Comparison of ENCODE assay signal across 8 cellular contexts in the genomic region with DNA sequence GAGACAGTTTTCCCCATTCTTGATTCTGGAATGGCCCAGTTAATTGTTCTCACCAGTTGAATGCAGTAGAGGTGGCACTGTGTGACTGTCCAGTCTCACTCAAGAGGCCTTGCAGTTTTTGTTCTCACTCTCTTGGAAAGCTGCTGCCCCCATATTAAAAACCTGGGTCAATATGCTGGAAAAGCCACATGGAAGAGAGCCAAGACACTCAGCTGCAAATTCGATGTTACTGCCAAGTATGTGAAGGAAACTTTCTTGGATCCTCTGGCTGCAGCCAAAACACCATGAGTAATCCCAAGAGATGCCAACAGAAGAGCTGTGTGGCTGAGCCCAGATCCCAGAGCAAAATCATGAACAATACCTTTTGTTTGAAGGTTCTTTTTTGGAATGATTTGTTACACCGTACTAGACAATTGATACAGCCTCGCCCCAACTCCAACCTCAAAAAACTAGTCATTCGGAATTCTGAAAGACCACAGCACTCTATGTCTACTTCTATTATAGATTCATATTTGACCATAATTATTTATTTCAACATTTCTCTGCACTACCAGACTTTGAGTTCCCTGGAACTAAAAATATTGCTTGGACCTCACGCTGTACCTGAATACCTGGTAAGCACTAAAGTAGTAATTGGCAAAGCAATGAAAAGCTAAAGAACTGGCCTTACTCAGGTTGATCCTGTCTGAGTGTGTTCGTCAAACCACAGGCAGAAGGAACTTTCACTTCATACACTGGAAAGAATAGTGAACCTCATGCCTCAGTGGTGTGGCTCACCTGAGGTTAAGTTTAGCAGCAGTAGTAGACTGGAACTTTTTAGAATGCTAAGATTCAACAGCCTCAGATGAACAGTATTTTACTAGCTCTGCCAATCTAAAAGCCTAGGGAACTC.
DNase-seq lines count a peak whose midpoint lies in the region; ATAC-seq, FAIRE-seq and TF ChIP-seq lines count a peak whose summit lies in the region.

No MANE protein-coding gene starts in this region.

- H3K27ac ChIP-seq in skin epidermis, result peak overlapping the region in 16 of 21 experiments; percentile 2 to 74 (median 52)

- H3K4me3 ChIP-seq in skin epidermis, result no peak overlapping the region

- DNase-seq in GM12892 (ENCODE audit: insufficient read length) (no peak), T1000 (lab: John Stamatoyannopoulos, UW) (peak; percentile 40), glomerular visceral epithelial cell (ENCODE audit: extremely low spot score) (peak; percentile 92), HEK293T (ENCODE audit: extremely low spot score) (no peak)
- DNase-seq in activated CD4-positive, alpha-beta T cell treated with anti-CD3 and anti-CD28 coated beads for 48 hours, result no peak

- TF ChIP-seq POLR2A in GM12892 (IDR thresholded peaks at IDR 0.05; ENCODE audit: low read depth, low read length), result no peak

- POLR2A ChIA-PET in HEK293T (lab: Yijun Ruan, JAX), result no interaction called here

- CTCF ChIA-PET in HEK293T (lab: Yijun Ruan, JAX), result no interaction called here

- ATAC-seq in activated CD4-positive, CD25-positive, alpha-beta regulatory T cell treated with anti-CD3 and anti-CD28 coated beads, Interleukin-2, amount 50 U/mL, for 24 hours, result no peak
- no peak for ATAC-seq in GM19395 (IDR thresholded peaks at IDR 0.05; ENCODE audit: unreplicated experiment)

- peak; percentile 9 for FAIRE-seq in GM12892 (lab: Jason Lieb, UNC)

TF ChIP-seq in HEK293T, 16 proteins besides CTCF, POLR2A, EP300 and RAD21:
- TF ChIP-seq L3MBTL2 (conservative IDR thresholded peaks at IDR 0.05), result no peak
- TF ChIP-seq ELF4 (IDR thresholded peaks at IDR 0.05), result no peak
- no peak for TF ChIP-seq ARNT (IDR thresholded peaks at IDR 0.05)
- no peak for TF ChIP-seq LEF1 (IDR thresholded peaks at IDR 0.05; ENCODE audit: borderline replicate concordance)
- TF ChIP-seq FOXK2 (IDR thresholded peaks at IDR 0.05), result no peak
- TF ChIP-seq CTBP1 (IDR thresholded peaks at IDR 0.05; ENCODE audit: borderline replicate concordance), result no peak
- TF ChIP-seq BHLHE40 (IDR thresholded peaks at IDR 0.05; ENCODE audit: borderline replicate concordance), result no peak
- TF ChIP-seq SP1 (IDR thresholded peaks at IDR 0.05), result no peak
- no peak for TF ChIP-seq FOXM1 (IDR thresholded peaks at IDR 0.05; ENCODE audit: borderline replicate concordance)
- TF ChIP-seq HDGF (IDR thresholded peaks at IDR 0.05; ENCODE audit: borderline replicate concordance), result no peak
- no peak for TF ChIP-seq NFRKB (IDR thresholded peaks at IDR 0.05)
- TF ChIP-seq, protein P1, sequence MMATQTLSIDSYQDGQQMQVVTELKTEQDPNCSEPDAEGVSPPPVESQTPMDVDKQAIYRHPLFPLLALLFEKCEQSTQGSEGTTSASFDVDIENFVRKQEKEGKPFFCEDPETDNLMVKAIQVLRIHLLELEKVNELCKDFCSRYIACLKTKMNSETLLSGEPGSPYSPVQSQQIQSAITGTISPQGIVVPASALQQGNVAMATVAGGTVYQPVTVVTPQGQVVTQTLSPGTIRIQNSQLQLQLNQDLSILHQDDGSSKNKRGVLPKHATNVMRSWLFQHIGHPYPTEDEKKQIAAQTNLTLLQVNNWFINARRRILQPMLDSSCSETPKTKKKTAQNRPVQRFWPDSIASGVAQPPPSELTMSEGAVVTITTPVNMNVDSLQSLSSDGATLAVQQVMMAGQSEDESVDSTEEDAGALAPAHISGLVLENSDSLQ (IDR thresholded peaks at IDR 0.05), result no peak
- no peak for TF ChIP-seq TARDBP (IDR thresholded peaks at IDR 0.05)
- TF ChIP-seq SUZ12 (IDR thresholded peaks at IDR 0.05), result no peak

Comparison
In these comparisons a context has a peak if more than half of its experiments do, and no peak if none do; other contexts are left out.
1. DNase-seq: peak in T1000 (single experiment) and glomerular visceral epithelial cell (single experiment); none in GM12892 (single experiment), activated CD4-positive, alpha-beta T cell treated with anti-CD3 and anti-CD28 coated beads for 48 hours (single experiment) and HEK293T (single experiment).